In genomic region chr5:172788771-172789686, GRCh38 we compare ENCODE assay signal across 9 cellular contexts. TPM values are rescaled to one million over a fixed set of nuclear protein-coding genes. Genes with fewer than 3 reads are reported as not detected.
DNase-seq lines count a peak whose midpoint lies in the region; ATAC-seq, FAIRE-seq and TF ChIP-seq lines count a peak whose summit lies in the region.
"Had no signal": no experiment of that assay in that cellular context is flagged by ENCODE, and none has a peak within 500 bp of the region (broad histone marks: within the 10 kb centered on the region; RNA-seq: fewer than 3 reads in every experiment).

No MANE protein-coding gene starts in this region.

- H3K4me3 Mint-ChIP-seq in activated T-helper 2 cell treated with anti-CD3 and anti-CD28 coated beads, Interferon-gamma antibody, Interleukin-2, Interleukin-4, amounts not matched to agents 10 μg/mL and 5 μg/mL and 100 μg/mL, durations not matched to agents 14 hours and 24 hours and 36 hours (ENCODE audit: low read depth), result no peak overlapping the region

- H3K4me2 ChIP-seq in endothelial cell of umbilical vein (ENCODE audit: insufficient read depth, low read length), result peak overlapping the region; percentile 32

- dilution Hi-C loops in endothelial cell of umbilical vein (cut with MboI; ENCODE audit: extremely low pct_ligation_motif_present, low sequenced_read_pairs), result no loop called here

- H3K9me1 ChIP-seq in endothelial cell of umbilical vein (replicated peaks; ENCODE audit: control insufficient read depth, extremely low read depth, insufficient read depth, low read length), result no peaks in the 10 kb centered on the region

- CTCF ChIA-PET in endothelial cell of umbilical vein (lab: Charles Lee), result interaction anchor here (1.5 to 2.2 kb wide), 3 partner anchors 9 to 17 kb away, joined by 3 to 6 read pairs (median 3); no protein-coding TSS in a partner anchor

- H3K27ac ChIP-seq in endothelial cell of umbilical vein (ENCODE audit: insufficient read depth, low read depth, low read length) (peak overlapping the region; percentile 18), transverse colon (peak overlapping the region; percentile 64 to 82 (median 74))

- H3K27me3 ChIP-seq in endothelial cell of umbilical vein (ENCODE audit: control insufficient read depth in 2 of 2, insufficient read depth in 2 of 2, low read length in 2 of 2), result no peaks in the 10 kb centered on the region
- H3K27me3 ChIP-seq in mucosa of stomach (ENCODE audit: control insufficient read depth, insufficient read depth, low read length), result no peaks in the 10 kb centered on the region
- H3K27me3 ChIP-seq in transverse colon, result no peaks in the 10 kb centered on the region

- no peak for TF ChIP-seq POLR2A in endothelial cell of umbilical vein (IDR thresholded peaks at IDR 0.05; ENCODE audit: low read depth, low read length)
- TF ChIP-seq POLR2A in transverse colon (IDR thresholded peaks at IDR 0.05), result no peak

- DNase-seq in NCI-H69 (lab: John Stamatoyannopoulos, UW) (peak; percentile 21), endothelial cell of umbilical vein (ENCODE audit: low read depth, low spot score) (no peak), transverse colon (peak; percentile 73), Ammon's horn (ENCODE audit: low spot score) (no peak), NCI-H526 treated with DMSO at 0.1 percent for 48 hours (lab: John Stamatoyannopoulos, UW) (no peak)
- DNase-seq in activated T-helper 2 cell treated with anti-CD3 and anti-CD28 coated beads, Interferon-gamma antibody, Interleukin-2, Interleukin-4, amounts not matched to agents 10 μg/mL and 5 μg/mL and 100 μg/mL, durations not matched to agents 14 hours and 24 hours and 36 hours (ENCODE audit: low spot score), result no peak
- DNase-seq: activated T-cell treated with anti-CD3 and anti-CD28 coated beads for 4 hours had no signal

- no TSS peak for BruUV-seq in endothelial cell of umbilical vein (replicated peaks; lab: Mats Ljungman, UMichigan)

- no peaks in the 10 kb centered on the region for H3K9me3 Mint-ChIP-seq in activated T-helper 2 cell treated with anti-CD3 and anti-CD28 coated beads, Interferon-gamma antibody, Interleukin-2, Interleukin-4, amounts not matched to agents 10 μg/mL and 5 μg/mL and 100 μg/mL, durations not matched to agents 14 hours and 24 hours and 36 hours

- no peaks in the 10 kb centered on the region for H4K20me1 ChIP-seq in endothelial cell of umbilical vein (replicated peaks; ENCODE audit: control insufficient read depth, extremely low read depth, insufficient read depth, low read length)

- no peak overlapping the region for H3K27ac Mint-ChIP-seq in activated T-helper 2 cell treated with anti-CD3 and anti-CD28 coated beads, Interferon-gamma antibody, Interleukin-2, Interleukin-4, amounts not matched to agents 10 μg/mL and 5 μg/mL and 100 μg/mL, durations not matched to agents 14 hours and 24 hours and 36 hours

- in situ Hi-C loops in transverse colon (cut with MboI; ENCODE audit: low pct_ligation_motif_present in 1 of 4, low pct_unique_long_range_greater_than_20kb in 1 of 4, low sequenced_read_pairs in 3 of 4), result no loop called here

- POLR2A ChIA-PET in endothelial cell of umbilical vein (lab: Charles Lee), result interaction anchor here (1.2 kb wide), 1 partner anchor 18 kb away, joined by 7 read pairs; the partner anchor contains the start of gene DUSP1

- WGBS in transverse colon (ENCODE audit: low coverage in 1 of 2), 2 donors, result 57% methylated on average over 21 of the region's 21 CpGs; no CpG with 5 or more reads in 1 of the 2 donors

- H3K9ac ChIP-seq in endothelial cell of umbilical vein (replicated peaks; ENCODE audit: extremely low read depth, insufficient read depth, low read length) (no peak overlapping the region), mucosa of stomach (ENCODE audit: low read length) (peak overlapping the region; percentile 60)

- H3K79me2 ChIP-seq in endothelial cell of umbilical vein (ENCODE audit: control insufficient read depth, insufficient read depth, low read length), result no peaks in the 10 kb centered on the region

- ATAC-seq in HG03521 (IDR thresholded peaks at IDR 0.05; ENCODE audit: unreplicated experiment), result no peak

- H3K27me3 Mint-ChIP-seq in activated T-helper 2 cell treated with anti-CD3 and anti-CD28 coated beads, Interferon-gamma antibody, Interleukin-2, Interleukin-4, amounts not matched to agents 10 μg/mL and 5 μg/mL and 100 μg/mL, durations not matched to agents 14 hours and 24 hours and 36 hours (ENCODE audit: low read depth), result no peaks in the 10 kb centered on the region

- no peaks in the 10 kb centered on the region for H3K9me3 ChIP-seq in endothelial cell of umbilical vein (replicated peaks; ENCODE audit: control insufficient read depth, insufficient read depth, low read length)
- H3K9me3 ChIP-seq in mucosa of stomach (ENCODE audit: control insufficient read depth, low read length), result no peaks in the 10 kb centered on the region
- H3K9me3 ChIP-seq in transverse colon, result no peaks in the 10 kb centered on the region

- peaks cover 8% of the 10 kb centered on the region for H3K4me1 Mint-ChIP-seq in activated T-helper 2 cell treated with anti-CD3 and anti-CD28 coated beads, Interferon-gamma antibody, Interleukin-2, Interleukin-4, amounts not matched to agents 10 μg/mL and 5 μg/mL and 100 μg/mL, durations not matched to agents 14 hours and 24 hours and 36 hours (ENCODE audit: low read depth)

- TF ChIP-seq CTCF in endothelial cell of umbilical vein (IDR thresholded peaks at IDR 0.05; ENCODE audit: extremely low read depth in 1 of 2, insufficient read depth in 1 of 2, low read depth in 1 of 2, low read length in 2 of 2) (no peak), transverse colon (IDR thresholded peaks at IDR 0.05) (no peak)

- H3K4me3 ChIP-seq in endothelial cell of umbilical vein (replicated peaks in 1 of 3; ENCODE audit: insufficient read depth in 1 of 3, low read depth in 1 of 3, low read length in 3 of 3), result no peak overlapping the region
- H3K4me3 ChIP-seq in mucosa of stomach (ENCODE audit: low read length), result no peak overlapping the region
- no peak overlapping the region for H3K4me3 ChIP-seq in transverse colon

- H2AFZ ChIP-seq in endothelial cell of umbilical vein (ENCODE audit: low read depth, low read length), result peak overlapping the region; percentile 59

- intact Hi-C loops in endothelial cell of umbilical vein (cut with micrococcal nuclease), result loop anchor here (1.0 kb wide), 1 partner anchor 11 kb away; no protein-coding TSS in a partner anchor
- intact Hi-C loops in transverse colon (cut with DNase I; ENCODE audit: low total_unique reads), result no loop called here
- intact Hi-C loops in activated T-helper 2 cell treated with anti-CD3 and anti-CD28 coated beads, Interferon-gamma antibody, Interleukin-2, Interleukin-4, amounts not matched to agents 10 μg/mL and 5 μg/mL and 100 μg/mL, durations not matched to agents 14 hours and 24 hours and 36 hours (cut with micrococcal nuclease), result no loop called here

- no peak for TF ChIP-seq EP300 in transverse colon (IDR thresholded peaks at IDR 0.05; ENCODE audit: low read depth)

- H3K4me1 ChIP-seq in endothelial cell of umbilical vein (ENCODE audit: control insufficient read depth, extremely low read depth, insufficient read depth, low read length) (peaks cover 23% of the 10 kb centered on the region), mucosa of stomach (ENCODE audit: control insufficient read depth, insufficient read depth, low read length) (peaks cover 40% of the 10 kb centered on the region), transverse colon (peaks cover 21 to 24% (median 22%) of the 10 kb centered on the region in 4 donors)

- H3K36me3 ChIP-seq in endothelial cell of umbilical vein (ENCODE audit: control insufficient read depth in 2 of 2, extremely low read depth in 1 of 2, insufficient read depth in 2 of 2, low read length in 2 of 2), result no peaks in the 10 kb centered on the region
- no peaks in the 10 kb centered on the region for H3K36me3 ChIP-seq in mucosa of stomach (ENCODE audit: control insufficient read depth, insufficient read depth, low read length)
- no peaks in the 10 kb centered on the region for H3K36me3 ChIP-seq in transverse colon

- FAIRE-seq in endothelial cell of umbilical vein (lab: Jason Lieb, UNC), result peak; percentile 62

- H3K36me3 Mint-ChIP-seq in activated T-helper 2 cell treated with anti-CD3 and anti-CD28 coated beads, Interferon-gamma antibody, Interleukin-2, Interleukin-4, amounts not matched to agents 10 μg/mL and 5 μg/mL and 100 μg/mL, durations not matched to agents 14 hours and 24 hours and 36 hours (ENCODE audit: low read depth), result no peaks in the 10 kb centered on the region

TF ChIP-seq in endothelial cell of umbilical vein, 7 proteins besides CTCF, POLR2A, EP300 and RAD21 (continues in another document):
- TF ChIP-seq MYC (IDR thresholded peaks at IDR 0.05; ENCODE audit: low read depth, low read length), result no peak

RNA-seq across cellular contexts. Expression of gene DUSP1, which starts 18.0 kb away (rescaled TPM):
- total RNA-seq in endothelial cell of umbilical vein (36.1 and 46.5 TPM in 2 replicates), transverse colon (100 to 1,000 TPM; 469 to 701 (median 567) TPM)
- 157 and 196 TPM in 2 replicates for polyA plus RNA-seq in endothelial cell of umbilical vein
- polyA plus RNA-seq in endothelial cell of umbilical vein (2011; cell fraction: cytosol; rRNA removed), result 146 and 177 TPM in 2 replicates
- polyA plus RNA-seq in endothelial cell of umbilical vein (2011; cell fraction: nucleus; rRNA removed), result 244 and 322 TPM in 2 replicates
- 129 and 131 TPM in 2 replicates for polyA plus RNA-seq in endothelial cell of umbilical vein (2012)
- polyA minus RNA-seq in endothelial cell of umbilical vein, result 107 and 126 TPM in 2 replicates
- polyA minus RNA-seq in endothelial cell of umbilical vein (2011; cell fraction: cytosol; rRNA and poly(A)+ RNA removed), result 130 TPM
- polyA minus RNA-seq in endothelial cell of umbilical vein (2011; cell fraction: nucleus; rRNA and poly(A)+ RNA removed), result 151 and 252 TPM in 2 replicates
- 8.9 and 9.7 TPM in 2 replicates for total RNA-seq in activated T-helper 2 cell treated with anti-CD3 and anti-CD28 coated beads, Interferon-gamma antibody, Interleukin-2, Interleukin-4, amounts not matched to agents 10 μg/mL and 5 μg/mL and 100 μg/mL, durations not matched to agents 14 hours and 24 hours and 36 hours

RNA-seq across cellular contexts. Expression of gene ERGIC1, which starts 45.0 kb away (rescaled TPM):
- 105 and 118 TPM in 2 replicates for total RNA-seq in endothelial cell of umbilical vein
- polyA plus RNA-seq in endothelial cell of umbilical vein, result 109 and 115 TPM in 2 replicates
- 84.9 and 98.4 TPM in 2 replicates for polyA plus RNA-seq in endothelial cell of umbilical vein (2011; cell fraction: cytosol; rRNA removed)
- 63.2 and 75.9 TPM in 2 replicates for polyA plus RNA-seq in endothelial cell of umbilical vein (2011; cell fraction: nucleus; rRNA removed)
- polyA plus RNA-seq in endothelial cell of umbilical vein (2012), result 101 and 105 TPM in 2 replicates
- polyA minus RNA-seq in endothelial cell of umbilical vein, result 189 and 212 TPM in 2 replicates
- polyA minus RNA-seq in endothelial cell of umbilical vein (2011; cell fraction: cytosol; rRNA and poly(A)+ RNA removed), result 41.4 TPM
- polyA minus RNA-seq in endothelial cell of umbilical vein (2011; cell fraction: nucleus; rRNA and poly(A)+ RNA removed), result 62.9 and 76.6 TPM in 2 replicates
- total RNA-seq in transverse colon, result 100 to 1,000 TPM; 125 to 252 (median 184) TPM
- 53.1 and 54.8 TPM in 2 replicates for total RNA-seq in activated T-helper 2 cell treated with anti-CD3 and anti-CD28 coated beads, Interferon-gamma antibody, Interleukin-2, Interleukin-4, amounts not matched to agents 10 μg/mL and 5 μg/mL and 100 μg/mL, durations not matched to agents 14 hours and 24 hours and 36 hours

Comparison
In these comparisons a context has a peak if more than half of its experiments do, and no peak if none do; other contexts are left out.
1. DNase-seq: peak in NCI-H69 (single experiment) and transverse colon (single experiment); none in endothelial cell of umbilical vein (single experiment), Ammon's horn (single experiment), NCI-H526 treated with DMSO at 0.1 percent for 48 hours (single experiment) and activated T-helper 2 cell treated with anti-CD3 and anti-CD28 coated beads, Interferon-gamma antibody, Interleukin-2, Interleukin-4, amounts not matched to agents 10 μg/mL and 5 μg/mL and 100 μg/mL, durations not matched to agents 14 hours and 24 hours and 36 hours (single experiment).